In genomic region chr9:127473932-127474331, GRCh38 we compare ENCODE assay signal across 23 cellular contexts.
"Had no signal": no experiment of that assay in that cellular context is flagged by ENCODE, and none has a peak within 500 bp of the region (broad histone marks: within the 10 kb centered on the region; RNA-seq: fewer than 3 reads in every experiment).

No MANE protein-coding gene starts in this region.

- DNase-seq: activated CD4-positive, alpha-beta memory T cell treated with anti-CD3 and anti-CD28 coated beads for 36 hours; activated CD4-positive, alpha-beta T cell treated with anti-CD3 and anti-CD28 coated beads, Interleukin-2, amount 10 ng/mL, durations not matched to agents 24 days and 14 days; activated CD4-positive, CD25-positive, alpha-beta regulatory T cell treated with anti-CD3 and anti-CD28 coated beads, Interleukin-2, amount 50 U/mL, for 72 hours; activated CD8-positive, alpha-beta memory T cell treated with anti-CD3 and anti-CD28 coated beads, Interleukin-2, amount 50 U/mL, for 4 hours; activated effector memory CD4-positive, alpha-beta T cell treated with anti-CD3 and anti-CD28 coated beads, Interleukin-2, amount 50 U/mL, for 16 hours; activated naive CD4-positive, alpha-beta T cell treated with anti-CD3 and anti-CD28 coated beads for 36 hours; activated T-cell treated with anti-CD3 and anti-CD28 coated beads, Interleukin-2, amount 50 U/mL, for 1 hour; amniotic stem cell; central memory CD4-positive, alpha-beta T cell; dermis blood vessel endothelial cell; effector CD4-positive, alpha-beta T cell; hypothalamus; immature natural killer cell; mesendoderm; natural killer cell; stimulated activated CD4-positive, alpha-beta T cell treated with anti-CD3 and anti-CD28 coated beads, Interleukin-2, amount 100 ng/mL, for 24 hours; T-helper 2 cell; uterus had no signal

- H3K4me3 ChIP-seq: gastroesophageal sphincter, lung, smooth muscle cell, thoracic aorta, uterus had no signal

- H3K27me3 ChIP-seq: gastroesophageal sphincter, neutrophil, uterus had no signal

- H3K9me3 ChIP-seq: gastroesophageal sphincter, neutrophil, thoracic aorta, uterus had no signal

- H3K36me3 ChIP-seq: uterus had no signal

- H3K4me2 ChIP-seq: smooth muscle cell had no signal

- H3K27ac ChIP-seq: gastroesophageal sphincter, neutrophil, thoracic aorta, uterus had no signal

- H3K4me1 ChIP-seq: gastroesophageal sphincter, uterus had no signal
